In genomic region chr9:137204731-137205125, GRCh38 we compare ENCODE assay signal across 8 cellular contexts. TPM values are rescaled to one million over a fixed set of nuclear protein-coding genes. Genes with fewer than 3 reads are reported as not detected.
DNase-seq lines count a peak whose midpoint lies in the region; ATAC-seq and TF ChIP-seq lines count a peak whose summit lies in the region.

No MANE protein-coding gene starts in this region.

- no peak for TF ChIP-seq CTCF in CD14-positive monocyte (IDR thresholded peaks at IDR 0.05)
- no peak for TF ChIP-seq CTCF in OCI-LY3 (IDR thresholded peaks at IDR 0.05; ENCODE audit: low read depth, low read length)
- TF ChIP-seq CTCF in endothelial cell (IDR thresholded peaks at IDR 0.05; ENCODE audit: unreplicated experiment), result no peak
- no peak for TF ChIP-seq CTCF in neutrophil (IDR thresholded peaks at IDR 0.05)

- intact Hi-C loops in CD14-positive monocyte (cut with micrococcal nuclease), result loop anchor here (1.0 to 5.0 kb wide), 4 partner anchors 16 to 348 kb away; partner anchors contain the start of genes ANAPC2 (in 1 of the 2), MRPL41 (in 1 of the 2), PNPLA7 (in 1 of the 2) and SSNA1 (in 1 of the 2)

- no peaks in the 10 kb centered on the region for H3K27me3 ChIP-seq in OCI-LY3 (ENCODE audit: low read depth, low read length)
- H3K27me3 ChIP-seq in neutrophil, result peaks cover 3% of the 10 kb centered on the region

- ATAC-seq in GM18868 (IDR thresholded peaks at IDR 0.05; ENCODE audit: unreplicated experiment), result no peak

- H3K36me3 Mint-ChIP-seq in CD14-positive monocyte (peaks cover 15 to 24% of the 10 kb centered on the region in 2 donors), endothelial cell (ENCODE audit: low read depth, unreplicated experiment) (peaks cover 15% of the 10 kb centered on the region)

- H3K4me3 Mint-ChIP-seq in CD14-positive monocyte, result peak overlapping the region; percentile 92 to 94
- peak overlapping the region; percentile 97 for H3K4me3 Mint-ChIP-seq in endothelial cell (ENCODE audit: unreplicated experiment)

- H3K27me3 Mint-ChIP-seq in CD14-positive monocyte (ENCODE audit: low read depth in 3 of 3) (peaks cover 0 to 1% (median 0%) of the 10 kb centered on the region in 3 donors), endothelial cell (ENCODE audit: unreplicated experiment) (peaks cover 9% of the 10 kb centered on the region)

- H3K79me2 ChIP-seq in OCI-LY3 (ENCODE audit: low read length), result peaks cover 60% of the 10 kb centered on the region

- peak overlapping the region; percentile 83 for H3K9ac ChIP-seq in OCI-LY3 (ENCODE audit: low read length)

- H3K27ac Mint-ChIP-seq in CD14-positive monocyte (peak overlapping the region; percentile 91 to 96 (median 93)), endothelial cell (ENCODE audit: unreplicated experiment) (peak overlapping the region; percentile 48)

- H3K4me2 ChIP-seq in OCI-LY3 (ENCODE audit: low read length), result peak overlapping the region; percentile 95

- no peaks in the 10 kb centered on the region for H3K36me3 ChIP-seq in OCI-LY3 (replicated peaks; ENCODE audit: low read depth, low read length)
- H3K36me3 ChIP-seq in neutrophil, result no peaks in the 10 kb centered on the region

- peaks cover 29% of the 10 kb centered on the region for H3K4me1 ChIP-seq in OCI-LY3 (ENCODE audit: low read length)
- peaks cover 43 to 47% of the 10 kb centered on the region in 2 experiments for H3K4me1 ChIP-seq in neutrophil (ENCODE audit: control insufficient read depth in 1 of 2, insufficient read depth in 1 of 2, low read depth in 1 of 2, low read length in 1 of 2)

- peaks cover 0 to 2% (median 0%) of the 10 kb centered on the region in 7 donors for H3K9me3 Mint-ChIP-seq in CD14-positive monocyte
- H3K9me3 Mint-ChIP-seq in endothelial cell (ENCODE audit: unreplicated experiment), result no peaks in the 10 kb centered on the region

- peak overlapping the region; percentile 93 for H3K4me3 ChIP-seq in OCI-LY3 (ENCODE audit: low read length)
- peak overlapping the region; percentile 94 to 99 for H3K4me3 ChIP-seq in neutrophil (ENCODE audit: low read depth in 1 of 2, low read length in 1 of 2)

- DNase-seq in CD14-positive monocyte (ENCODE audit: low spot score) (no peak), endothelial cell (ENCODE audit: low spot score) (no peak), COR-L47 (lab: John Stamatoyannopoulos, UW) (no peak), EL (no peak), NCI-H2107 (lab: John Stamatoyannopoulos, UW) (no peak)

- H3K9me3 ChIP-seq in OCI-LY3 (ENCODE audit: insufficient read depth, low read length), result no peaks in the 10 kb centered on the region
- H3K9me3 ChIP-seq in neutrophil, result no peaks in the 10 kb centered on the region

- no peaks in the 10 kb centered on the region; the same call in 1 of the 2 replicates for H4K20me1 ChIP-seq in OCI-LY3 (ENCODE audit: insufficient read depth, low read length)

- 0 out of 2 replicates have a peak overlapping the region, but pooled peaks have one; percentile 30 for H3K27ac ChIP-seq in OCI-LY3 (ENCODE audit: low read length)
- peak overlapping the region; percentile 88 for H3K27ac ChIP-seq in neutrophil

- H3K4me1 Mint-ChIP-seq in CD14-positive monocyte (peaks cover 46% of the 10 kb centered on the region), endothelial cell (ENCODE audit: unreplicated experiment) (peaks cover 21% of the 10 kb centered on the region)

- no peak overlapping the region for H2AFZ ChIP-seq in OCI-LY3 (ENCODE audit: low read depth, low read length)

RNA-seq across cellular contexts. Expression of gene TMEM203, which starts 0.7 kb away (rescaled TPM):
- 10 to 100 TPM; 76.1 to 88.1 TPM for polyA plus RNA-seq in CD14-positive monocyte
- total RNA-seq in endothelial cell (ENCODE audit: unreplicated experiment), result 27.4 TPM

RNA-seq across cellular contexts. Expression of gene NDOR1, which starts 0.8 kb away (rescaled TPM):
- 1 to 10 TPM; 4.4 to 5.2 TPM for polyA plus RNA-seq in CD14-positive monocyte
- 22.5 TPM for total RNA-seq in endothelial cell (ENCODE audit: unreplicated experiment)

RNA-seq across cellular contexts. Expression of gene TPRN, which starts 4.2 kb away (rescaled TPM):
- under 1 TPM; 0.30 to 0.46 TPM for polyA plus RNA-seq in CD14-positive monocyte
- 8.2 TPM for total RNA-seq in endothelial cell (ENCODE audit: unreplicated experiment)

RNA-seq across cellular contexts. Expression of gene SSNA1, which starts 16.3 kb away (rescaled TPM):
- polyA plus RNA-seq in CD14-positive monocyte, result 100 to 1,000 TPM in 1 of 2 donors, 10 to 100 TPM in 1; 98.3 to 118 TPM
- total RNA-seq in endothelial cell (ENCODE audit: unreplicated experiment), result 53.8 TPM

RNA-seq across cellular contexts. Expression of gene ANAPC2, which starts 16.4 kb away (rescaled TPM):
- 1 to 10 TPM; 1.9 to 2.0 TPM for polyA plus RNA-seq in CD14-positive monocyte
- 76.8 TPM for total RNA-seq in endothelial cell (ENCODE audit: unreplicated experiment)
